ENCODE assay signal across 9 cellular contexts in genomic region chr9:113563856-113564514, GRCh38.
DNase-seq lines count a peak whose midpoint lies in the region; ATAC-seq, FAIRE-seq and TF ChIP-seq lines count a peak whose summit lies in the region.
"Had no signal": no experiment of that assay in that cellular context is flagged by ENCODE, and none has a peak within 500 bp of the region (broad histone marks: within the 10 kb centered on the region; RNA-seq: fewer than 3 reads in every experiment).

No MANE protein-coding gene starts in this region.

- no peaks in the 10 kb centered on the region for H3K9me3 Mint-ChIP-seq in Calu3 (ENCODE audit: low read depth, unreplicated experiment)
- H3K9me3 Mint-ChIP-seq in activated T-helper 1 cell treated with anti-CD3 and anti-CD28 coated beads, Interleukin-12 subunit alpha, Interleukin-12 subunit beta, Interleukin-2, Interleukin-4 antibody, amounts not matched to agents 30 ng/mL and 10 ng/mL and 1 ng/mL, durations not matched to agents 14 hours and 24 hours and 36 hours, result no peaks in the 10 kb centered on the region
- H3K9me3 Mint-ChIP-seq in mesothelial cell of epicardium, result no peaks in the 10 kb centered on the region

- intact Hi-C loops in Calu3 (cut with micrococcal nuclease; ENCODE audit: unreplicated experiment) (no loop called here), sciatic nerve (cut with DNase I) (no loop called here)
- intact Hi-C loops in activated T-helper 1 cell treated with anti-CD3 and anti-CD28 coated beads, Interleukin-12 subunit alpha, Interleukin-12 subunit beta, Interleukin-2, Interleukin-4 antibody, amounts not matched to agents 30 ng/mL and 10 ng/mL and 1 ng/mL, durations not matched to agents 14 hours and 24 hours and 36 hours (cut with micrococcal nuclease), result no loop called here

- H2AFZ ChIP-seq in keratinocyte (ENCODE audit: control insufficient read depth, low read length), result no peak overlapping the region

- peak overlapping the region; percentile 98 for H3K27ac Mint-ChIP-seq in Calu3 (ENCODE audit: unreplicated experiment)
- H3K27ac Mint-ChIP-seq in activated T-helper 1 cell treated with anti-CD3 and anti-CD28 coated beads, Interleukin-12 subunit alpha, Interleukin-12 subunit beta, Interleukin-2, Interleukin-4 antibody, amounts not matched to agents 30 ng/mL and 10 ng/mL and 1 ng/mL, durations not matched to agents 14 hours and 24 hours and 36 hours, result peak overlapping the region; percentile 10
- H3K27ac Mint-ChIP-seq in mesothelial cell of epicardium, result no peak overlapping the region

- H3K9ac ChIP-seq in keratinocyte (ENCODE audit: control insufficient read depth, extremely low read depth, insufficient read depth, low read length), result no peak overlapping the region

- BruUV-seq in Calu3 (replicated peaks; lab: Mats Ljungman, UMichigan), result no TSS peak

- peak; percentile 5 for FAIRE-seq in keratinocyte (lab: Jason Lieb, UNC)

- H3K27me3 Mint-ChIP-seq in Calu3 (ENCODE audit: unreplicated experiment) (no peaks in the 10 kb centered on the region), mesothelial cell of epicardium (ENCODE audit: low read depth) (no peaks in the 10 kb centered on the region)
- peaks cover 4% of the 10 kb centered on the region for H3K27me3 Mint-ChIP-seq in activated T-helper 1 cell treated with anti-CD3 and anti-CD28 coated beads, Interleukin-12 subunit alpha, Interleukin-12 subunit beta, Interleukin-2, Interleukin-4 antibody, amounts not matched to agents 30 ng/mL and 10 ng/mL and 1 ng/mL, durations not matched to agents 14 hours and 24 hours and 36 hours (ENCODE audit: insufficient read depth)

- peaks cover under 1 to 3% of the 10 kb centered on the region in 2 experiments for H3K36me3 ChIP-seq in keratinocyte (ENCODE audit: control insufficient read depth in 2 of 2, extremely low read depth in 1 of 2, insufficient read depth in 2 of 2, low read length in 2 of 2)
- H3K36me3 ChIP-seq: WERI-Rb-1 had no signal

- no peaks in the 10 kb centered on the region for H3K9me3 ChIP-seq in keratinocyte (ENCODE audit: control insufficient read depth, low read depth, low read length)

- dilution Hi-C loops in keratinocyte (cut with MboI; ENCODE audit: extremely low pct_ligation_motif_present, low sequenced_read_pairs), result no loop called here

- ATAC-seq in sciatic nerve, result no peak
- ATAC-seq in GM18519 (IDR thresholded peaks at IDR 0.05; ENCODE audit: low FRiP score, unreplicated experiment), result no peak

- no peaks in the 10 kb centered on the region for H3K27me3 ChIP-seq in keratinocyte (ENCODE audit: control insufficient read depth, extremely low read depth, insufficient read depth, low read length)

- CTCF ChIA-PET in Calu3 (lab: Charles Lee), result interaction anchor here (0.6 to 2.6 kb wide), 2 partner anchors 15 to 44 kb away, joined by 4 to 13 read pairs; no protein-coding TSS in a partner anchor

- no peak overlapping the region for H3K27ac ChIP-seq in keratinocyte (ENCODE audit: control insufficient read depth, insufficient read depth, low read length)
- H3K27ac ChIP-seq: WERI-Rb-1 had no signal

- H3K4me1 ChIP-seq in keratinocyte (ENCODE audit: control insufficient read depth, extremely low read depth, insufficient read depth, low read length), result peaks cover 26% of the 10 kb centered on the region

- no peak overlapping the region for H3K4me3 ChIP-seq in keratinocyte (ENCODE audit: control insufficient read depth in 2 of 3, extremely low read depth in 1 of 3, insufficient read depth in 2 of 3, low read depth in 1 of 3, low read length in 3 of 3)

- H3K9me1 ChIP-seq in keratinocyte (ENCODE audit: control insufficient read depth, extremely low read depth, insufficient read depth, low read length), result no peaks in the 10 kb centered on the region

- H3K4me1 Mint-ChIP-seq in Calu3 (ENCODE audit: low read depth, unreplicated experiment) (peaks cover 21% of the 10 kb centered on the region), mesothelial cell of epicardium (peaks cover 15% of the 10 kb centered on the region)
- peaks cover 14% of the 10 kb centered on the region for H3K4me1 Mint-ChIP-seq in activated T-helper 1 cell treated with anti-CD3 and anti-CD28 coated beads, Interleukin-12 subunit alpha, Interleukin-12 subunit beta, Interleukin-2, Interleukin-4 antibody, amounts not matched to agents 30 ng/mL and 10 ng/mL and 1 ng/mL, durations not matched to agents 14 hours and 24 hours and 36 hours (ENCODE audit: low read depth)

- H3K4me2 ChIP-seq in keratinocyte (ENCODE audit: control insufficient read depth, extremely low read depth, insufficient read depth, low read depth, low read length), result no peak overlapping the region

- DNase-seq in Calu3, result no peak
- DNase-seq in activated T-helper 1 cell treated with anti-CD3 and anti-CD28 coated beads, Interleukin-12 subunit alpha, Interleukin-12 subunit beta, Interleukin-2, Interleukin-4 antibody, amounts not matched to agents 30 ng/mL and 10 ng/mL and 1 ng/mL, durations not matched to agents 14 hours and 24 hours and 36 hours (ENCODE audit: low spot score), result no peak
- no peak for DNase-seq in keratinocyte (ENCODE audit: low read depth, low spot score)
- DNase-seq in sciatic nerve (ENCODE audit: low spot score), result peak; percentile 35
- no peak for DNase-seq in activated CD8-positive, alpha-beta memory T cell treated with anti-CD3 and anti-CD28 coated beads, Interleukin-2, amount 50 U/mL, for 48 hours
- no peak for DNase-seq in activated T-cell treated with anti-CD3 and anti-CD28 coated beads, Interleukin-2, amount 50 U/mL, for 1 hour
- DNase-seq in mesothelial cell of epicardium (ENCODE audit: low spot score in 2 of 2, unreplicated experiment in 2 of 2), result no peak

- H3K36me3 Mint-ChIP-seq in Calu3 (ENCODE audit: insufficient read depth, unreplicated experiment) (peaks cover 27% of the 10 kb centered on the region), mesothelial cell of epicardium (no peaks in the 10 kb centered on the region)
- peaks cover 2% of the 10 kb centered on the region for H3K36me3 Mint-ChIP-seq in activated T-helper 1 cell treated with anti-CD3 and anti-CD28 coated beads, Interleukin-12 subunit alpha, Interleukin-12 subunit beta, Interleukin-2, Interleukin-4 antibody, amounts not matched to agents 30 ng/mL and 10 ng/mL and 1 ng/mL, durations not matched to agents 14 hours and 24 hours and 36 hours (ENCODE audit: low read depth)

- H3K79me2 ChIP-seq in keratinocyte (ENCODE audit: control insufficient read depth, insufficient read depth, low read length), result peaks cover 18% of the 10 kb centered on the region

- H3K4me3 Mint-ChIP-seq in Calu3 (ENCODE audit: low read depth, unreplicated experiment) (no peak overlapping the region), mesothelial cell of epicardium (no peak overlapping the region)
- no peak overlapping the region for H3K4me3 Mint-ChIP-seq in activated T-helper 1 cell treated with anti-CD3 and anti-CD28 coated beads, Interleukin-12 subunit alpha, Interleukin-12 subunit beta, Interleukin-2, Interleukin-4 antibody, amounts not matched to agents 30 ng/mL and 10 ng/mL and 1 ng/mL, durations not matched to agents 14 hours and 24 hours and 36 hours

- H4K20me1 ChIP-seq in keratinocyte (ENCODE audit: control insufficient read depth, extremely low read depth, insufficient read depth, low read length), result peaks cover 4% of the 10 kb centered on the region

- TF ChIP-seq CTCF in Calu3 (IDR thresholded peaks at IDR 0.05; ENCODE audit: unreplicated experiment) (no peak), keratinocyte (optimal IDR thresholded peaks at IDR 0.05 in 1 of 3, IDR thresholded peaks at IDR 0.05 in 1 of 3, conservative IDR thresholded peaks at IDR 0.05 in 1 of 3; ENCODE audit: extremely low read depth in 1 of 3, insufficient read depth in 2 of 3, low read length in 3 of 3) (no peak), mesothelial cell of epicardium (IDR thresholded peaks at IDR 0.05; ENCODE audit: unreplicated experiment) (no peak)
